8 cellular contexts compared by ENCODE assay signal in the genomic region with DNA sequence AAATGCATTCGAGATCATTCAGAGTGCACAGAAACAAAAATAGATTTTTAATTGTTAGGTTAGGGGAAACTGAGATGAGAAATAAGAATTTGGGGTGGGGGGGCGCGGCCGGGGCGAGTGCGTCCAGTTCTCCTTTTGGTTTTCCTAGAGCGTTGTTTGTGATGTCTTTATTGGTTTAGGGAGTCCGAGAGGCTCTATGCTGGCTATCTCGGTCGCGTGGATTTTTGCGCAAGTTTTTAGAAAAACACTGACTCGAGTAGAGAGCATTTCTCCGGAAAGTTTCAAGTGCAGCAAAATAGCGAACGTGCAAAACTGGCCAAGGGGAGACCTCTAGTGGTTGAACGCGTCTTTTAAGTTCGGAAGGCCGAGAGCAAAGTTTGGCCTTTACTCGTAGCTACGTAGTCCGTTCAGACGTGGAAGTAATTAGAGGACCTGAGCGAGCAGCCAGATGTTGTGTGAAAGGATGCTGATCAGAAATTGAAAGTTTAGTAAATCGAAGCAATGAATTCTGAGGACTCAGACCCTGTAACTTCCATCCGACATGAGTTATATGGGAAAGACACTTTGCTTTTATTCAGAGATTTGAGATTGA. TPM values are rescaled to one million over a fixed set of nuclear protein-coding genes. Genes with fewer than 3 reads are reported as not detected.
DNase-seq lines count a peak whose midpoint lies in the region; TF ChIP-seq lines count a peak whose summit lies in the region.

No MANE protein-coding gene starts in this region.

- no peaks in the 10 kb centered on the region for H3K79me1 ChIP-seq in H9 (ENCODE audit: insufficient read depth, low read depth, low read length, poor library complexity, severe bottlenecking)

- intact Hi-C loops in head of caudate nucleus (cut with DNase I) (loop anchor here (5.0 to 10.0 kb wide), 2 partner anchors 126 to 424 kb away; no protein-coding TSS in a partner anchor), thyroid gland (cut with DNase I) (no loop called here)

- H3K23ac ChIP-seq in H9 (ENCODE audit: insufficient read length, low read depth, low read length), result no peak overlapping the region

- peaks cover 21% of the 10 kb centered on the region for H3K27me3 Mint-ChIP-seq in H9 (ENCODE audit: low read depth)
- H3K27me3 Mint-ChIP-seq in activated naive CD8-positive, alpha-beta T cell, result no peaks in the 10 kb centered on the region
- H3K27me3 Mint-ChIP-seq in osteocyte (ENCODE audit: unreplicated experiment), result no peaks in the 10 kb centered on the region

- no peak overlapping the region for H3K14ac ChIP-seq in H9 (ENCODE audit: insufficient read depth, low read length)

- H2BK15ac ChIP-seq in H9 (ENCODE audit: low read depth, low read length), result no peak overlapping the region

- no peaks in the 10 kb centered on the region for H4K20me1 ChIP-seq in H9 (ENCODE audit: control insufficient read depth, insufficient read depth, insufficient read length)

- H4K91ac ChIP-seq in H9 (ENCODE audit: insufficient read length, low read depth, low read length), result no peak overlapping the region

- H2BK20ac ChIP-seq in H9 (ENCODE audit: low read depth, low read length, poor library complexity, severe bottlenecking), result no peak overlapping the region

- DNase-seq in GF-D8 (lab: John Stamatoyannopoulos, UW) (peak; percentile 60), H9 (peak; percentile 77), LoVo (ENCODE audit: low spot score) (peak; percentile 89), SK-N-MC (ENCODE audit: low read depth, low spot score) (peak; percentile 86), head of caudate nucleus (peak; percentile 46 to 93 (median 82)), osteocyte (ENCODE audit: extremely low spot score, unreplicated experiment) (peak; percentile 91), thyroid gland (peak; percentile 83 to 87)

- H3K27me3 ChIP-seq in H9 (ENCODE audit: insufficient read depth, low read length) (no peaks in the 10 kb centered on the region), thyroid gland (no peaks in the 10 kb centered on the region)

- H3K4me1 Mint-ChIP-seq in H9 (peaks cover 6 to 12% of the 10 kb centered on the region in 2 experiments; a peak in 3 of 4 replicates), osteocyte (ENCODE audit: unreplicated experiment) (peaks cover 12% of the 10 kb centered on the region)
- peaks cover 36% of the 10 kb centered on the region for H3K4me1 Mint-ChIP-seq in activated naive CD8-positive, alpha-beta T cell (ENCODE audit: low read depth)

- H3K27ac ChIP-seq in H9 (ENCODE audit: insufficient read length, low read depth, low read length) (no peak overlapping the region), SK-N-MC (peak overlapping the region; percentile 81), thyroid gland (peak overlapping the region; percentile 66 to 91 (median 76))

- H2AK5ac ChIP-seq in H9 (ENCODE audit: insufficient read length, low read length), result no peak overlapping the region

- H3K4ac ChIP-seq in H9 (ENCODE audit: low read depth, low read length), result no peak overlapping the region

- H3K9ac ChIP-seq in H9 (ENCODE audit: extremely low read depth, insufficient read length, low read length) (no peak overlapping the region), SK-N-MC (ENCODE audit: insufficient read length) (peak overlapping the region; percentile 77)

- no peak overlapping the region for H2BK12ac ChIP-seq in H9 (ENCODE audit: insufficient read length, low read depth, low read length)

- peak in 1 of 2 donors; percentile 48 for TF ChIP-seq POLR2A in thyroid gland (IDR thresholded peaks at IDR 0.05)

- no peaks in the 10 kb centered on the region for H3K79me2 ChIP-seq in H9 (ENCODE audit: insufficient read depth, low read length)

- H3K23me2 ChIP-seq in H9 (ENCODE audit: insufficient read length, low read depth, low read length, poor library complexity, severe bottlenecking), result peaks cover 5% of the 10 kb centered on the region

- no CpG with 5 or more reads among the region's 27 CpGs for WGBS in H9 (ENCODE audit: extremely low coverage, insufficient read length, low lambda C conversion rate)
- WGBS in thyroid gland, 2 donors, result 2 to 3% methylated on average over 27 of the region's 27 CpGs

- H3K9me3 Mint-ChIP-seq in H9 (peaks cover 0 to 2% of the 10 kb centered on the region in 2 experiments; a peak in 1 of 5 replicates), osteocyte (ENCODE audit: unreplicated experiment) (no peaks in the 10 kb centered on the region)
- no peaks in the 10 kb centered on the region for H3K9me3 Mint-ChIP-seq in activated naive CD8-positive, alpha-beta T cell (ENCODE audit: low read depth)

- peaks cover 0 to 4% (median 0%) of the 10 kb centered on the region in 3 experiments; a peak in 2 of 7 replicates for H3K36me3 Mint-ChIP-seq in H9 (ENCODE audit: insufficient read depth in 1 of 3, low read depth in 3 of 3)
- peaks cover 8% of the 10 kb centered on the region for H3K36me3 Mint-ChIP-seq in activated naive CD8-positive, alpha-beta T cell
- peaks cover 12% of the 10 kb centered on the region for H3K36me3 Mint-ChIP-seq in osteocyte (ENCODE audit: unreplicated experiment)

- no peak overlapping the region for H4K8ac ChIP-seq in H9 (replicated peaks; ENCODE audit: insufficient read length, low read depth, low read length)

- H2AFZ ChIP-seq in H9 (ENCODE audit: low read length), result no peak overlapping the region

- no peak overlapping the region for H3K18ac ChIP-seq in H9 (ENCODE audit: insufficient read length, low read depth, low read length)

- H2BK5ac ChIP-seq in H9 (ENCODE audit: insufficient read length, low read length), result no peak overlapping the region

- H3T11ph ChIP-seq in H9 (ENCODE audit: low read length), result no peak overlapping the region

- no peak overlapping the region for H3K56ac ChIP-seq in H9 (ENCODE audit: insufficient read length, low read depth, low read length)

- H3K27ac Mint-ChIP-seq in H9 (peak overlapping the region in 1 of 3 experiments; percentile 65; a peak in 1 of 7 replicates), osteocyte (ENCODE audit: unreplicated experiment) (peak overlapping the region; percentile 93)
- peak overlapping the region; percentile 95 for H3K27ac Mint-ChIP-seq in activated naive CD8-positive, alpha-beta T cell

- H3K36me3 ChIP-seq in SK-N-MC (ENCODE audit: insufficient read depth, low read length) (peaks cover 30% of the 10 kb centered on the region), thyroid gland (no peaks in the 10 kb centered on the region)

- H3K4me3 Mint-ChIP-seq in H9 (peak overlapping the region; percentile 80 to 94), osteocyte (ENCODE audit: unreplicated experiment) (peak overlapping the region; percentile 92)
- H3K4me3 Mint-ChIP-seq in activated naive CD8-positive, alpha-beta T cell, result peak overlapping the region; percentile 97

- TF ChIP-seq CTCF in H9 (conservative IDR thresholded peaks at IDR 0.05) (peak; percentile 86), osteocyte (IDR thresholded peaks at IDR 0.05) (peak; percentile 86), thyroid gland (IDR thresholded peaks at IDR 0.05) (peak; percentile 31 to 86 (median 76))

- peak overlapping the region; percentile 56 for H3K4me2 ChIP-seq in H9 (ENCODE audit: insufficient read depth, insufficient read length, low read length)

- H3K4me1 ChIP-seq in H9 (ENCODE audit: insufficient read depth, low read length), result no peaks in the 10 kb centered on the region
- H3K4me1 ChIP-seq in thyroid gland, result peaks cover 4% of the 10 kb centered on the region in 2 donors

- H3K4me3 ChIP-seq in SK-N-MC (peak overlapping the region; percentile 87), thyroid gland (replicated peaks in 1 of 3) (peak overlapping the region; percentile 38 to 71 (median 67))

- H4K5ac ChIP-seq in H9 (ENCODE audit: insufficient read length, low read depth, low read length), result no peak overlapping the region

- no peaks in the 10 kb centered on the region for H3K9me3 ChIP-seq in H9 (ENCODE audit: control insufficient read depth, low read depth, low read length)
- H3K9me3 ChIP-seq in SK-N-MC (ENCODE audit: low read depth, low read length), result no peaks in the 10 kb centered on the region
- no peaks in the 10 kb centered on the region for H3K9me3 ChIP-seq in thyroid gland

- H2BK120ac ChIP-seq in H9 (ENCODE audit: low read depth, low read length, poor library complexity, severe bottlenecking), result no peak overlapping the region

RNA-seq across cellular contexts. Expression of a gene that starts 2.6 kb away (rescaled TPM):
- 4.7 and 7.8 TPM in 2 replicates for total RNA-seq in H9 (2021)
- 19.7 and 20.8 TPM in 2 replicates for total RNA-seq in osteocyte
- total RNA-seq in thyroid gland, result 10 to 100 TPM in 3 of 4 donors, 1 to 10 TPM in 1; 8.1 to 18.1 (median 14.2) TPM
